Comparison of ENCODE assay signal across 12 cellular contexts in the genomic region with DNA sequence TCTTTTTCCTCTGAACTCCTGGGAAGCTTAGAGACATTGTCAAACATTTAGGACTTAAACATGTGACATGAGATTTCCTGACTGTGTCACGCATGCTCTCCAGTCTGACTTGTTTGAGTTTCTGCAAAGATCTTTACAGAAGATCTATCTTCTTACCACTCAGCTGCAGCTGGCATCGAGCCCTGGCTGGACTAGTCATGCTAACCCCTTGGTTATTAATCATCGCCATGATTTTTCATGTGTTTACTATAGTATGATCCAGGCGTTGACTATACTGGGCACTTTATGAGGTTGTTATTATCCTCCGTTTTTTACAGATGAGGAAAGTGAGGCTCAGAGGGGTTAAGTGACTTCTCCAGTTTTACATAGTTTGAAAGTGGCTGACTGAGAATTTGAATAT. TPM values are rescaled to one million over a fixed set of nuclear protein-coding genes. Genes with fewer than 3 reads are reported as not detected.
DNase-seq lines count a peak whose midpoint lies in the region; ATAC-seq and TF ChIP-seq lines count a peak whose summit lies in the region.
"Had no signal": no experiment of that assay in that cellular context is flagged by ENCODE, and none has a peak within 500 bp of the region (broad histone marks: within the 10 kb centered on the region; RNA-seq: fewer than 3 reads in every experiment).

No MANE protein-coding gene starts in this region.

- no peaks in the 10 kb centered on the region for H3K36me3 Mint-ChIP-seq in stimulated activated effector memory CD8-positive, alpha-beta T cell treated with anti-CD3 and anti-CD28 coated beads, Interleukin-12 subunit alpha, Interleukin-12 subunit beta, amount 100 ng/mL, for 72 hours

- DNase-seq in DMS53 (lab: John Stamatoyannopoulos, UW) (peak; percentile 45), DMS53 treated with DMSO at 0.1 percent for 48 hours (lab: John Stamatoyannopoulos, UW; ENCODE audit: unreplicated experiment) (no peak), amniotic epithelial cell (ENCODE audit: low read depth) (peak; percentile 91), fibroblast of pulmonary artery (ENCODE audit: low read depth) (peak; percentile 72), Right ventricle myocardium superior (no peak), NCI-H2107 (lab: John Stamatoyannopoulos, UW) (no peak)
- no peak for DNase-seq in stimulated activated effector memory CD8-positive, alpha-beta T cell treated with anti-CD3 and anti-CD28 coated beads, Interleukin-12 subunit alpha, Interleukin-12 subunit beta, amount 100 ng/mL, for 72 hours (ENCODE audit: low spot score in 2 of 2)
- DNase-seq: activated CD8-positive, alpha-beta memory T cell treated with anti-CD3 and anti-CD28 coated beads, Interleukin-2, amount 50 U/mL, for 4 hours; mucosa of descending colon; retina; RPMI8226 had no signal

- ATAC-seq in stimulated activated effector memory CD8-positive, alpha-beta T cell treated with anti-CD3 and anti-CD28 coated beads, Interleukin-12 subunit alpha, Interleukin-12 subunit beta, amount 100 ng/mL, for 72 hours, result peak; percentile 86
- ATAC-seq in Right ventricle myocardium superior (ENCODE audit: poor library complexity), result no peak
- no peak for ATAC-seq in HG03520 (IDR thresholded peaks at IDR 0.05; ENCODE audit: unreplicated experiment)
- ATAC-seq: mucosa of descending colon had no signal

- no peak overlapping the region for H3K4me3 ChIP-seq in fibroblast of pulmonary artery (replicated peaks; ENCODE audit: low read depth, low read length)
- H3K4me3 ChIP-seq: mucosa of descending colon had no signal

- intact Hi-C loops in Right ventricle myocardium superior (cut with DNase I), result no loop called here

- no peak overlapping the region for H3K4me3 Mint-ChIP-seq in stimulated activated effector memory CD8-positive, alpha-beta T cell treated with anti-CD3 and anti-CD28 coated beads, Interleukin-12 subunit alpha, Interleukin-12 subunit beta, amount 100 ng/mL, for 72 hours

- no peak overlapping the region for H3K27ac Mint-ChIP-seq in stimulated activated effector memory CD8-positive, alpha-beta T cell treated with anti-CD3 and anti-CD28 coated beads, Interleukin-12 subunit alpha, Interleukin-12 subunit beta, amount 100 ng/mL, for 72 hours

- peaks cover 10% of the 10 kb centered on the region for H3K4me1 Mint-ChIP-seq in stimulated activated effector memory CD8-positive, alpha-beta T cell treated with anti-CD3 and anti-CD28 coated beads, Interleukin-12 subunit alpha, Interleukin-12 subunit beta, amount 100 ng/mL, for 72 hours

- H3K9me3 Mint-ChIP-seq in stimulated activated effector memory CD8-positive, alpha-beta T cell treated with anti-CD3 and anti-CD28 coated beads, Interleukin-12 subunit alpha, Interleukin-12 subunit beta, amount 100 ng/mL, for 72 hours, result no peaks in the 10 kb centered on the region

- TF ChIP-seq CTCF in fibroblast of pulmonary artery (IDR thresholded peaks at IDR 0.05; ENCODE audit: low read length, missing control alignments), result no peak

RNA-seq across cellular contexts. Expression of gene IRF2BP2, which starts 18.1 kb away (rescaled TPM):
- 119 TPM for total RNA-seq in Right ventricle myocardium superior

Comparison
In these comparisons a context has a peak if more than half of its experiments do, and no peak if none do; other contexts are left out.
1. DNase-seq: peak in DMS53 (single experiment), amniotic epithelial cell (single experiment) and fibroblast of pulmonary artery (single experiment); none in DMS53 treated with DMSO at 0.1 percent for 48 hours (single experiment), stimulated activated effector memory CD8-positive, alpha-beta T cell treated with anti-CD3 and anti-CD28 coated beads, Interleukin-12 subunit alpha, Interleukin-12 subunit beta, amount 100 ng/mL, for 72 hours (0 of 2), Right ventricle myocardium superior (single experiment) and NCI-H2107 (single experiment).